ENCODE assay signal across 6 cellular contexts in the genomic region with DNA sequence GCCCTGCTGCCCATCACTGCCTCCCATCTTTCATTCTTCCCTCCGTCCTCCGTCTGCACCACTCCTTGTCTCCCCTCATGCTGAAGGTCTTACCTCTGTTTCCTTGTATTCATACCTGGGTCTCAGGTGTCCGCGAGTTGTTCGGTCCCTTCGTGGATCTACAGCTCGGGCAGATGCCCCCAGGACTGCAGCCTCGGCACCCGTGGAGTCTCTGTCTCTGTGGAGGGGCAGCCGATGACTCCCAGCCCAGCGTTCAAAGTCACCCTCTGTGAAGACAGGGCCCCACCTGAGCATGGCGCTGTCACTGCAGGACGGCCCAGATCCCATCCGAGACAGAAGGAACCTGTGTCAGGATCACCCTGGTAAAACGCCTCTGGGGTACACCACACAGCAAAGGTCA.
"Had no signal": no experiment of that assay in that cellular context is flagged by ENCODE, and none has a peak within 500 bp of the region (broad histone marks: within the 10 kb centered on the region; RNA-seq: fewer than 3 reads in every experiment).

No MANE protein-coding gene starts in this region.

- H3K4me3 Mint-ChIP-seq: HFFc6 had no signal

- H3K27ac ChIP-seq: HL-60 had no signal

- H3K36me3 Mint-ChIP-seq: IgD-negative memory B cell had no signal

- H3K4me3 ChIP-seq: HAP-1 had no signal

- H3K27ac Mint-ChIP-seq: HFFc6, IgD-negative memory B cell had no signal

- H3K9me3 ChIP-seq: HAP-1 had no signal

- H3K36me3 ChIP-seq: HAP-1 had no signal

- DNase-seq: GOT3, H7, HFFc6 had no signal

- H3K4me1 ChIP-seq: HAP-1 had no signal

- H3K4me1 Mint-ChIP-seq: IgD-negative memory B cell had no signal

- H3K27me3 Mint-ChIP-seq: IgD-negative memory B cell had no signal
